Comparison of ENCODE assay signal across 8 cellular contexts in the genomic region with DNA sequence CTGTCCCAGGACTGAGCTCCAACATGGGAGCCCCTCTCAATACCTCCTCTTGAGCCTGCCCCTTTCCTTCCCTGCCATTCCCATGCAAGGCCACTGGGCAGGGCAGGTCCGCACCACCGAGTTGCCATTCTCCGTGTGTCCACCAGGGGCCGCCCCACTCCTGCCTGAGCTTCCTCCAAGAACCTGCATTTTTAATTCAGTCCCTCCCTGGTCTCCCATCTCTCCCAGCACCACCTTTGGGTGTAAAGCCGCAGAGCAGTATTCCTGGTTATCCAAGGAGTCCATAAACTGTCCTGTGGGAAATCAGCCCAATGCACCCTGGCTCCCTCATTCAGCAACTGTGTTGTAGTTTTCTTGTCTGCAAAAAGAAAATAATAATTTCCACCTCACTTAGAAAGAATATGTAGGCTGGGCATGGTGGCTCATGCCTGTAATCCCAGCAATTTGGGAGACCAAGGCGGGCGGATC.
DNase-seq lines count a peak whose midpoint lies in the region; ATAC-seq lines count a peak whose summit lies in the region.

No MANE protein-coding gene starts in this region.

- no peak overlapping the region for H3K27ac ChIP-seq in caudate nucleus (ENCODE audit: low read depth, low read length)

- ATAC-seq in HG03066 (IDR thresholded peaks at IDR 0.05; ENCODE audit: low read depth, unreplicated experiment): peak; percentile 80

- DNase-seq in D341Med (ENCODE audit: low spot score): peak; percentile 97
- DNase-seq in NCI-H510A treated with DMSO at 0.1 percent for 48 hours (lab: John Stamatoyannopoulos, UW): peak; percentile 90
- peak; percentile 67 for DNase-seq in activated CD4-positive, alpha-beta T cell treated with anti-CD3 and anti-CD28 coated beads for 1 hour
- peak in 59 of 61 donors; percentile 13 to 87 (median 70) for DNase-seq in caudate nucleus (lab: John Stamatoyannopoulos, UW)
- peak; percentile 75 for DNase-seq in kidney glomerular epithelial cell (lab: John Stamatoyannopoulos, UW)
- DNase-seq in stimulated activated CD4-positive, alpha-beta T cell treated with anti-CD3 and anti-CD28 coated beads, Interleukin-2, amount 100 ng/mL, for 24 hours: peak; percentile 85 to 86
- no peak for DNase-seq in cortex of kidney (lab: John Stamatoyannopoulos, UW)
